ENCODE assay signal across 8 cellular contexts in genomic region chr3:32340039-32340438, GRCh38. TPM values are rescaled to one million over a fixed set of nuclear protein-coding genes. Genes with fewer than 3 reads are reported as not detected.
DNase-seq lines count a peak whose midpoint lies in the region; TF ChIP-seq lines count a peak whose summit lies in the region.

No MANE protein-coding gene starts in this region.

- DNase-seq in NCI-H510A treated with DMSO at 0.1 percent for 48 hours (lab: John Stamatoyannopoulos, UW) (peak; percentile 34), NCI-H510A (lab: John Stamatoyannopoulos, UW) (no peak), HL-60 (ENCODE audit: low read depth in 1 of 2, low spot score in 1 of 2) (peak in 1 of 2 experiments; percentile 20), Peyer's patch (peak in 1 of 3 donors; percentile 54), dermis blood vessel endothelial cell (peak; percentile 72), lung microvascular endothelial cell (ENCODE audit: low read depth in 2 of 2) (peak; percentile 65 to 77), ureter (ENCODE audit: low spot score) (no peak)
- no peak for DNase-seq in activated CD4-positive, CD25-positive, alpha-beta regulatory T cell treated with anti-CD3 and anti-CD28 coated beads, Interleukin-2, amount 50 U/mL, for 72 hours

- TF ChIP-seq CTCF in HL-60 (IDR thresholded peaks at IDR 0.05; ENCODE audit: insufficient read depth, low read length) = peak; percentile 6
- peak in 4 of 6 experiments; percentile 33 to 78 (median 67) for TF ChIP-seq CTCF in Peyer's patch (IDR thresholded peaks at IDR 0.05)

- no peaks in the 10 kb centered on the region for H3K9me3 ChIP-seq in Peyer's patch

- H3K4me1 ChIP-seq in Peyer's patch = peaks cover 0 to 8% (median 0%) of the 10 kb centered on the region in 4 donors

- H3K36me3 ChIP-seq in Peyer's patch = no peaks in the 10 kb centered on the region

- H3K27me3 ChIP-seq in HL-60 (ENCODE audit: insufficient read depth, poor library complexity, severe bottlenecking) (no peaks in the 10 kb centered on the region), Peyer's patch (no peaks in the 10 kb centered on the region)

- TF ChIP-seq POLR2A in Peyer's patch (IDR thresholded peaks at IDR 0.05) = no peak

- no peak overlapping the region for H3K4me3 ChIP-seq in HL-60 (replicated peaks; ENCODE audit: insufficient read depth, low read length)
- H3K4me3 ChIP-seq in Peyer's patch = no peak overlapping the region

- H3K27ac ChIP-seq in HL-60 (replicated peaks) (no peak overlapping the region), Peyer's patch (no peak overlapping the region)

RNA-seq across cellular contexts. Expression of gene CMTM7, which starts 51.6 kb away (rescaled TPM):
- total RNA-seq in Peyer's patch (10 to 100 TPM in 2 of 4 donors, 1 to 10 TPM in 2; 5.7 to 41.3 (median 10.5) TPM), dermis blood vessel endothelial cell (19.1 and 31.3 TPM in 2 replicates), lung microvascular endothelial cell (17.4 and 24.6 TPM in 2 replicates), ureter (72.2 TPM)

Comparison
In these comparisons a context has a peak if more than half of its experiments do, and no peak if none do; other contexts are left out.
1. DNase-seq: peak in NCI-H510A treated with DMSO at 0.1 percent for 48 hours (single experiment), dermis blood vessel endothelial cell (single experiment) and lung microvascular endothelial cell (2 of 2); none in NCI-H510A (single experiment), activated CD4-positive, CD25-positive, alpha-beta regulatory T cell treated with anti-CD3 and anti-CD28 coated beads, Interleukin-2, amount 50 U/mL, for 72 hours (single experiment) and ureter (single experiment).